ENCODE assay signal across 8 cellular contexts in the genomic region with DNA sequence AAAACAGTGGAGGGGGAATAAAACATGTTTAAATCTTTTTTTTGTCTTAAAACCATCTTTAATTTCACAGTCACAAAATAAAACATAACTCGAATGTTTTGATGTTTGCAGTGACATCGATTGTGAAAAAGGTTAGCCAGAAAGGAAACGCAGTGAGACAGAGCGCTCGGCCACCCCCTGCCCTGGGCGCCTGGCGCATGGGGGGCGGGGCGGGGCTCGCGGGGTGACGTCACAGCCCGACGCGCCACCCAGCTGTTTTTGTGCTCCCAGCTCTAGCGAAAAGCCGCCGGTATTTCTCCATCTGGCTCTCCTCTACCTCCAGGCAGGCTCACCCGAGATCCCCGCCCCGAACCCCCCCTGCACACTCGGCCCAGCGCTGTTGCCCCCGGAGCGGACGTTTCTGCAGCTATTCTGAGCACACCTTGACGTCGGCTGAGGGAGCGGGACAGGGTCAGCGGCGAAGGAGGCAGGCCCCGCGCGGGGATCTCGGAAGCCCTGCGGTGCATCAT. TPM values are rescaled to one million over a fixed set of nuclear protein-coding genes. Genes with fewer than 3 reads are reported as not detected.
DNase-seq lines count a peak whose midpoint lies in the region; ATAC-seq and TF ChIP-seq lines count a peak whose summit lies in the region.

GABARAPL1 (plus strand) TSS at position 255 of the 509 bp plus-strand sequence; CDS start at position 508, 253 bp downstream.

- peaks cover 5% of the 10 kb centered on the region for H3K36me3 ChIP-seq in A673 (ENCODE audit: insufficient read depth, low read length, poor library complexity, severe bottlenecking)
- peaks cover 31% of the 10 kb centered on the region for H3K36me3 ChIP-seq in OCI-LY7 (ENCODE audit: insufficient read depth, low read length)
- peaks cover 0 to 6% (median 0%) of the 10 kb centered on the region in 3 donors for H3K36me3 ChIP-seq in esophagus squamous epithelium

- peak within 1 kb of the TSS; percentile 68 for H2AFZ ChIP-seq in OCI-LY7 (ENCODE audit: low read length)

- 0% methylated on average over 9 to 15 of the region's 36 CpGs for WGBS in esophagus squamous epithelium, 2 donors

- no peaks in the 10 kb centered on the region for H4K20me1 ChIP-seq in OCI-LY7 (ENCODE audit: insufficient read depth, low read length)

- TF ChIP-seq CTCF in A673 (conservative IDR thresholded peaks at IDR 0.05; ENCODE audit: low read depth, low read length) (no peak), OCI-LY7 (conservative IDR thresholded peaks at IDR 0.05; ENCODE audit: low read length) (no peak), esophagus squamous epithelium (IDR thresholded peaks at IDR 0.05) (no peak)

- H3K27ac ChIP-seq in A673 (ENCODE audit: low read depth, low read length, poor library complexity, severe bottlenecking), result peak within 1 kb of the TSS; percentile 94
- H3K27ac ChIP-seq in OCI-LY7 (ENCODE audit: low read depth, low read length, poor library complexity, severe bottlenecking), result peak within 1 kb of the TSS; percentile 86
- peak within 1 kb of the TSS; percentile 94 to 100 (median 99) for H3K27ac ChIP-seq in esophagus squamous epithelium

- POLR2A ChIA-PET in A673 (lab: Charles Lee; ENCODE audit: low non-redundant PET), result no interaction called here
- POLR2A ChIA-PET in OCI-LY7 (lab: Charles Lee), result interaction anchor here (0.5 to 5.9 kb wide), 12 partner anchors 7 to 181 kb away, joined by 3 to 59 read pairs (median 4); partner anchors contain the start of gene OLR1

- intact Hi-C loops in A673 (cut with micrococcal nuclease; ENCODE audit: unreplicated experiment), result no loop called here
- intact Hi-C loops in OCI-LY7 (cut with micrococcal nuclease; ENCODE audit: unreplicated experiment), result loop anchor here (2.0 to 5.0 kb wide), 2 partner anchors 564 to 1810 kb away; no protein-coding TSS in a partner anchor
- intact Hi-C loops in esophagus squamous epithelium (cut with DNase I), result no loop called here

- H3K9me3 ChIP-seq in A673 (ENCODE audit: low read depth, low read length, poor library complexity, severe bottlenecking), result no peaks in the 10 kb centered on the region
- H3K9me3 ChIP-seq in OCI-LY7 (ENCODE audit: low read length), result no peaks in the 10 kb centered on the region
- no peaks in the 10 kb centered on the region for H3K9me3 ChIP-seq in esophagus squamous epithelium

- peak; percentile 84 for DNase-seq in A673 (ENCODE audit: low spot score)
- DNase-seq in OCI-LY7 (ENCODE audit: low spot score), result peak; percentile 79
- peak; percentile 73 for DNase-seq in activated T-helper 1 cell treated with Interleukin-2 at 50 U/mL for 16 hours (ENCODE audit: low read depth)
- peak; percentile 15 for DNase-seq in esophagus squamous epithelium (lab: John Stamatoyannopoulos, UW)
- peak; percentile 83 for DNase-seq in myocyte (ENCODE audit: low read depth)
- DNase-seq in stimulated activated CD8-positive, alpha-beta memory T cell treated with anti-CD3 and anti-CD28 coated beads, Interleukin-7, amount 100 ng/mL, for 1 hour (ENCODE audit: low read depth in 2 of 2), result peak; percentile 55 to 64

- H3K79me2 ChIP-seq in OCI-LY7 (ENCODE audit: insufficient read depth, low read depth, low read length), result peaks cover 49% of the 10 kb centered on the region

- H3K4me1 ChIP-seq in A673 (ENCODE audit: insufficient read depth, low read length, poor library complexity, severe bottlenecking) (peaks cover 7% of the 10 kb centered on the region), OCI-LY7 (ENCODE audit: insufficient read depth, low read length, poor library complexity, severe bottlenecking) (peaks cover 21% of the 10 kb centered on the region), esophagus squamous epithelium (peaks cover 3 to 39% (median 9%) of the 10 kb centered on the region in 3 donors)

- CTCF ChIA-PET in A673 (lab: Charles Lee) (interaction anchor here (0.7 kb wide), 1 partner anchor 361 kb away, joined by 9 read pairs; no protein-coding TSS in a partner anchor), OCI-LY7 (lab: Charles Lee; ENCODE audit: unreplicated experiment) (no interaction called here)

- ATAC-seq in GM18907 (IDR thresholded peaks at IDR 0.05; ENCODE audit: unreplicated experiment) (peak; percentile 75), HG03442 (IDR thresholded peaks at IDR 0.05; ENCODE audit: unreplicated experiment) (peak; percentile 49)

- no peaks in the 10 kb centered on the region for H3K9me2 ChIP-seq in OCI-LY7 (ENCODE audit: insufficient read depth, low read length)

- BruUV-seq in A673 (replicated peaks; lab: Mats Ljungman, UMichigan) (no TSS peak), OCI-LY7 (replicated peaks; lab: Mats Ljungman, UMichigan) (no TSS peak)

- H3K4me2 ChIP-seq in OCI-LY7 (ENCODE audit: low read length), result peak within 1 kb of the TSS; percentile 78

- peak in 2 of 4 donors; percentile 59 to 70 for TF ChIP-seq POLR2A in esophagus squamous epithelium (IDR thresholded peaks at IDR 0.05)

- H3K4me3 ChIP-seq in A673 (ENCODE audit: low read depth, low read length, poor library complexity, severe bottlenecking) (peak within 1 kb of the TSS; percentile 93), OCI-LY7 (ENCODE audit: low read depth, low read length, poor library complexity, severe bottlenecking) (peak within 1 kb of the TSS; percentile 98), esophagus squamous epithelium (peak within 1 kb of the TSS; percentile 54 to 88 (median 84))

- H3K27me3 ChIP-seq in A673 (replicated peaks; ENCODE audit: insufficient read depth, low read depth, low read length, poor library complexity) (no peaks in the 10 kb centered on the region), esophagus squamous epithelium (no peaks in the 10 kb centered on the region)

RNA-seq across cellular contexts. Expression of gene GABARAPL1, which starts in this region (rescaled TPM):
- total RNA-seq in A673 (2021) (63.3 and 70.6 TPM in 2 replicates), OCI-LY7 (2022) (52.4 and 65.2 TPM in 2 replicates), esophagus squamous epithelium (10 to 100 TPM; 10.3 to 65.2 (median 24.5) TPM), myocyte (52.6 and 61.1 TPM in 2 replicates)
- 34.2 and 40.7 TPM in 2 replicates for total RNA-seq in OCI-LY7 (2014; rRNA removed; shearing (Covaris generic))
- polyA plus RNA-seq in myocyte (2012), result 87.4 TPM

Comparison
In these comparisons a context has a peak if more than half of its experiments do, and no peak if none do; other contexts are left out.
1. Peak in every context shown above with its lines: DNase-seq, ATAC-seq, H3K4me3 ChIP-seq and H3K27ac ChIP-seq.
2. DNase-seq: peak in every context shown above with its lines; median percentile 84 in A673; 83 in myocyte; 79 in OCI-LY7; 73 in activated T-helper 1 cell treated with Interleukin-2 at 50 U/mL for 16 hours; 60 in stimulated activated CD8-positive, alpha-beta memory T cell treated with anti-CD3 and anti-CD28 coated beads, Interleukin-7, amount 100 ng/mL, for 1 hour; 15 in esophagus squamous epithelium.